8 cellular contexts compared by ENCODE assay signal in genomic region chr4:184805462-184806245, GRCh38. TPM values are rescaled to one million over a fixed set of nuclear protein-coding genes. Genes with fewer than 3 reads are reported as not detected.
A peak's percentile ranks its signal among the peaks of the same experiment; 100 is the strongest.
DNase-seq lines count a peak whose midpoint lies in the region; ATAC-seq and TF ChIP-seq lines count a peak whose summit lies in the region.

No MANE protein-coding gene starts in this region.

- H2AFZ ChIP-seq in parathyroid adenoma = no peak overlapping the region

- ATAC-seq in GM21528 (IDR thresholded peaks at IDR 0.05; ENCODE audit: low FRiP score, unreplicated experiment) = peak; percentile 81

- H3K4me3 ChIP-seq in BLaER1 (no peak overlapping the region), epithelial cell of proximal tubule (ENCODE audit: low read depth, low read length) (peak overlapping the region; percentile 69), parathyroid adenoma (ENCODE audit: low read depth, low read length) (peak overlapping the region; percentile 36)

- peak overlapping the region; percentile 54 for H3K4me2 ChIP-seq in BLaER1
- H3K4me2 ChIP-seq in parathyroid adenoma (ENCODE audit: low read length) = peak overlapping the region; percentile 71

- H3K79me2 ChIP-seq in parathyroid adenoma = peaks cover 17% of the 10 kb centered on the region

- H3K27ac ChIP-seq in BLaER1 (no peak overlapping the region), parathyroid adenoma (peak overlapping the region; percentile 69)

- peaks cover 45% of the 10 kb centered on the region for H4K20me1 ChIP-seq in BLaER1

- CTCF ChIA-PET in HEK293T (lab: Yijun Ruan, JAX) = no interaction called here

- TF ChIP-seq CTCF in epithelial cell of proximal tubule (conservative IDR thresholded peaks at IDR 0.05; ENCODE audit: low read depth, low read length) = peak; percentile 11
- peak; percentile 8 for TF ChIP-seq CTCF in parathyroid adenoma (IDR thresholded peaks at IDR 0.05)

- H3K27me3 ChIP-seq in BLaER1 (no peaks in the 10 kb centered on the region), parathyroid adenoma (ENCODE audit: control insufficient read depth, insufficient read depth, low read length) (no peaks in the 10 kb centered on the region)

- peak; percentile 9 for DNase-seq in NCI-H2107 (lab: John Stamatoyannopoulos, UW)
- DNase-seq in epithelial cell of proximal tubule (ENCODE audit: low read depth) = no peak
- DNase-seq in amniotic stem cell (lab: John Stamatoyannopoulos, UW) = no peak
- no peak for DNase-seq in activated gamma-delta T cell treated with Interleukin-2 at 50 U/mL for 16 hours
- no peak for DNase-seq in HEK293T (ENCODE audit: extremely low spot score)

- H3K4me1 ChIP-seq in BLaER1 (peaks cover 10% of the 10 kb centered on the region), parathyroid adenoma (peaks cover 15% of the 10 kb centered on the region)

- H3K9me3 ChIP-seq in BLaER1 (no peaks in the 10 kb centered on the region), parathyroid adenoma (ENCODE audit: control insufficient read depth, low read length) (no peaks in the 10 kb centered on the region)

- POLR2A ChIA-PET in HEK293T (lab: Yijun Ruan, JAX) = interaction anchor here (1.4 kb wide), 1 partner anchor 72 kb away, joined by 4 read pairs; the partner anchor contains the start of gene CENPU

- H3K9ac ChIP-seq in BLaER1 = no peak overlapping the region
- no peak overlapping the region for H3K9ac ChIP-seq in parathyroid adenoma

- no peaks in the 10 kb centered on the region for H3K36me3 ChIP-seq in BLaER1
- no peaks in the 10 kb centered on the region for H3K36me3 ChIP-seq in parathyroid adenoma (ENCODE audit: control insufficient read depth, insufficient read depth, low read length)

TF ChIP-seq in HEK293T, 16 proteins besides CTCF, POLR2A, EP300 and RAD21:
- TF ChIP-seq L3MBTL2 (conservative IDR thresholded peaks at IDR 0.05) (no peak), ZNF384 (IDR thresholded peaks at IDR 0.05) (no peak), TARDBP (IDR thresholded peaks at IDR 0.05) (no peak), BHLHE40 (IDR thresholded peaks at IDR 0.05; ENCODE audit: borderline replicate concordance) (no peak), ELF4 (IDR thresholded peaks at IDR 0.05) (no peak), FOXM1 (IDR thresholded peaks at IDR 0.05; ENCODE audit: borderline replicate concordance) (no peak), ARNT (IDR thresholded peaks at IDR 0.05) (no peak), HDGF (IDR thresholded peaks at IDR 0.05; ENCODE audit: borderline replicate concordance) (no peak)

RNA-seq across cellular contexts. Expression of gene ACSL1, which starts 20.1 kb away (rescaled TPM):
- 18.5 and 27.5 TPM in 2 replicates for total RNA-seq in epithelial cell of proximal tubule
